Comparison of ENCODE assay signal across 13 cellular contexts in genomic region chr20:40638414-40638813, GRCh38. TPM values are rescaled to one million over a fixed set of nuclear protein-coding genes. Genes with fewer than 3 reads are reported as not detected.
"Had no signal": no experiment of that assay in that cellular context is flagged by ENCODE, and none has a peak within 500 bp of the region (broad histone marks: within the 10 kb centered on the region; RNA-seq: fewer than 3 reads in every experiment).

No MANE protein-coding gene starts in this region.

- DNase-seq: activated B cell treated with CpG ODN at 0.5 μM for 24 hours; activated CD4-positive, alpha-beta T cell treated with anti-CD3 and anti-CD28 coated beads for 48 hours; activated CD8-positive, alpha-beta T cell treated with anti-CD3 and anti-CD28 coated beads for 36 hours; activated naive CD4-positive, alpha-beta T cell treated with Interleukin-2 at 50 U/mL for 16 hours; anterior cingulate cortex; brain microvascular endothelial cell; cortex of kidney; effector CD4-positive, alpha-beta T cell; foreskin melanocyte; left colon; stimulated activated CD4-positive, alpha-beta T cell treated with anti-CD3 and anti-CD28 coated beads, Interleukin-1b, Interleukin-23, amount 100 ng/mL, for 48 hours; stimulated activated naive CD8-positive, alpha-beta T cell treated with anti-CD3 and anti-CD28 coated beads, Interleukin-15, amount 100 ng/mL, for 72 hours; testis had no signal

- ATAC-seq: activated CD8-positive, alpha-beta T cell treated with anti-CD3 and anti-CD28 coated beads for 36 hours; left colon; stimulated activated naive CD8-positive, alpha-beta T cell treated with anti-CD3 and anti-CD28 coated beads, Interleukin-15, amount 100 ng/mL, for 72 hours had no signal

RNA-seq across cellular contexts. Expression of gene MAFB, which starts 50.6 kb away (rescaled TPM):
- total RNA-seq: activated CD8-positive, alpha-beta T cell treated with anti-CD3 and anti-CD28 coated beads for 36 hours had no signal
